Comparison of ENCODE assay signal across 1 cellular context in genomic region chr12:130838284-130838950, GRCh38.
TF ChIP-seq lines count a peak whose summit lies in the region.

No MANE protein-coding gene starts in this region.

TF ChIP-seq in K562, 482 proteins besides CTCF, POLR2A, EP300 and RAD21 (continued from another document and continues in another):
- TF ChIP-seq NKRF (IDR thresholded peaks at IDR 0.05; ENCODE audit: borderline replicate concordance) (peak; percentile 58; the same call in 1 of the 2 replicates), HDAC1 (IDR thresholded peaks at IDR 0.05) (0 out of 4 replicates have a peak, but pooled peaks of 1 of the 2 experiments have one; percentile 60), HDAC2 (IDR thresholded peaks at IDR 0.05) (0 out of 2 replicates have a peak, but pooled peaks have one; percentile 38), CHD7 (IDR thresholded peaks at IDR 0.05; ENCODE audit: low read depth, low read length) (no peak), TFAP4 (CRISPR knock-in tag; IDR thresholded peaks at IDR 0.05; ENCODE audit: borderline replicate concordance) (peak; percentile 48; the same call in 1 of the 2 replicates), SAP30 (IDR thresholded peaks at IDR 0.05; ENCODE audit: borderline replicate concordance, insufficient read depth, low read depth, low read length, poor library complexity, severe bottlenecking) (peak; percentile 44), RBBP5 (IDR thresholded peaks at IDR 0.05; ENCODE audit: borderline replicate concordance, insufficient read depth, low read length, poor library complexity, severe bottlenecking) (peak; percentile 60), KAT7 (CRISPR knock-in tag; IDR thresholded peaks at IDR 0.05; ENCODE audit: borderline replicate concordance) (peak; percentile 67; the same call in 1 of the 2 replicates), RBFOX2 (IDR thresholded peaks at IDR 0.05; ENCODE audit: low read depth, low read length) (peak; percentile 44; the same call in 1 of the 2 replicates), ARID4B (CRISPR knock-in tag; IDR thresholded peaks at IDR 0.05) (peak; percentile 60; the same call in 1 of the 2 replicates), PKNOX1 (IDR thresholded peaks at IDR 0.05) (peak; percentile 67; the same call in 1 of the 2 replicates), POLR2G (IDR thresholded peaks at IDR 0.05; ENCODE audit: low read depth, low read length) (0 out of 2 replicates have a peak, but pooled peaks have one; percentile 51), ATF1 (CRISPR knock-in tag; IDR thresholded peaks at IDR 0.05) (no peak), ATF1 (tag; IDR thresholded peaks at IDR 0.05) (0 out of 2 replicates have a peak, but pooled peaks have one; percentile 11), PPARD (CRISPR knock-in tag; IDR thresholded peaks at IDR 0.05) (no peak), HNRNPH1 (optimal IDR thresholded peaks at IDR 0.05; ENCODE audit: low read depth, low read length) (no peak), ZSCAN29 (IDR thresholded peaks at IDR 0.05) (no peak), HINFP (tag; conservative IDR thresholded peaks at IDR 0.05; ENCODE audit: low read depth) (peak; percentile 51; the same call in 1 of the 2 replicates)
